In the genomic region with DNA sequence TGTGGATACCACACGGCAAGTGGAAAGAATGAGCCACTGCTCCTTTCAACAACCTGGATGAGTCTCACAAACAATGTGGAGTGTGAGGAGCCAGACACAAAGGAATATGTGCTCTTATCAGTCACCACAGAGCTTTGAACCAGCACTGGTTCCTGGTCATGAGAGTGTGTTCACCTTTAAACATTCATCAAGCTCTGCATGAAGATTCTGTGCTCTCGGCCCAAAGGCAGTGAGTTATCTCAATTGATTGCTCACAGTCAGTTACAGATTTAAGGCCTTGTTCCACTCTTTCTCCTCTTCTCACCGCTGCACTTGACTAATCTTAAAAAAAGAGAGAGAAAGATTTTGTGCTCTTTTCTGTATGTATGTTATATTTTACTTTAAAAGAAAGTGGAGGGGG, we compare ENCODE assay signal across 21 cellular contexts.
"Had no signal": no experiment of that assay in that cellular context is flagged by ENCODE, and none has a peak within 500 bp of the region (broad histone marks: within the 10 kb centered on the region; RNA-seq: fewer than 3 reads in every experiment).

No MANE protein-coding gene starts in this region.

- H3K4me1 ChIP-seq: SJCRH30 had no signal

- H3K9me3 ChIP-seq: SJCRH30 had no signal

- DNase-seq: KBM-7, MV-4-11, NCI-H1048, NCI-H1105, NCI-H1417, NCI-H1436 treated with DMSO at 0.1 percent for 48 hours, NCI-H1694, NCI-H187 treated with DMSO at 0.1 percent for 48 hours, NCI-H2029 treated with DMSO at 0.1 percent for 48 hours, NCI-H2227 treated with DMSO at 0.1 percent for 48 hours, NCI-H510A, NCI-H524 treated with DMSO at 0.1 percent for 48 hours, NCI-H69, NCI-H774, SHP77 treated with DMSO at 0.1 percent for 48 hours, SJCRH30 had no signal

- H3K27ac ChIP-seq: HL-60, RWPE1, SJCRH30 had no signal

- ATAC-seq: Panc1, SK-N-SH treated with all-trans-retinoic acid at 6 μM for 48 hours had no signal

- H3K4me3 ChIP-seq: SJCRH30 had no signal

- H3K27me3 ChIP-seq: SJCRH30 had no signal

- FAIRE-seq: HTR-8/SVneo had no signal
